In genomic region chr21:14120091-14120734, GRCh38 we compare ENCODE assay signal across 8 cellular contexts.
DNase-seq lines count a peak whose midpoint lies in the region; ATAC-seq and TF ChIP-seq lines count a peak whose summit lies in the region.

No MANE protein-coding gene starts in this region.

- no peak overlapping the region for H3K27ac ChIP-seq in HL-60 (replicated peaks)
- H3K27ac ChIP-seq in esophagus muscularis mucosa (replicated peaks in 1 of 4) = no peak overlapping the region
- H3K27ac ChIP-seq in psoas muscle = no peak overlapping the region

- no peaks in the 10 kb centered on the region for H3K36me3 ChIP-seq in esophagus muscularis mucosa
- no peaks in the 10 kb centered on the region for H3K36me3 ChIP-seq in psoas muscle (ENCODE audit: insufficient read depth in 1 of 2, low read depth in 1 of 2)

- intact Hi-C loops in esophagus muscularis mucosa (cut with DNase I) = no loop called here
- intact Hi-C loops in psoas muscle (cut with DNase I) = no loop called here

- no peak for TF ChIP-seq POLR2A in esophagus muscularis mucosa (IDR thresholded peaks at IDR 0.05; ENCODE audit: low read depth)

- no peaks in the 10 kb centered on the region for H3K9me3 ChIP-seq in esophagus muscularis mucosa
- H3K9me3 ChIP-seq in psoas muscle = no peaks in the 10 kb centered on the region

- DNase-seq in GDM1 (lab: John Stamatoyannopoulos, UW) = peak; percentile 21
- DNase-seq in HL-60 (ENCODE audit: low read depth in 1 of 2, low spot score in 1 of 2) = peak; percentile 4 to 59
- no peak for DNase-seq in esophagus muscularis mucosa (ENCODE audit: extremely low spot score)
- no peak for DNase-seq in psoas muscle
- no peak for DNase-seq in stimulated activated naive CD4-positive, alpha-beta T cell treated with Interleukin-2 at 50 U/mL for 16 hours (lab: John Stamatoyannopoulos, UW)

- ATAC-seq in GM19438 (IDR thresholded peaks at IDR 0.05; ENCODE audit: low read depth, unreplicated experiment) (peak; percentile 43), SK-N-SH treated with all-trans-retinoic acid at 6 μM for 48 hours (peak; percentile 87), psoas muscle (no peak), GM19455 (IDR thresholded peaks at IDR 0.05; ENCODE audit: unreplicated experiment) (no peak)

- H3K4me3 ChIP-seq in HL-60 (replicated peaks; ENCODE audit: insufficient read depth, low read length) (no peak overlapping the region), esophagus muscularis mucosa (no peak overlapping the region), psoas muscle (no peak overlapping the region)

- no peaks in the 10 kb centered on the region for H3K4me1 ChIP-seq in esophagus muscularis mucosa
- H3K4me1 ChIP-seq in psoas muscle = no peaks in the 10 kb centered on the region

- no peak for TF ChIP-seq EP300 in esophagus muscularis mucosa (IDR thresholded peaks at IDR 0.05)

- WGBS in esophagus muscularis mucosa = 44% methylated on average over 4 of the region's 4 CpGs
- 41 to 46% (median 42%) methylated on average over 4 of the region's 4 CpGs for WGBS in psoas muscle, 3 donors

- TF ChIP-seq CTCF in HL-60 (IDR thresholded peaks at IDR 0.05; ENCODE audit: insufficient read depth, low read length) (peak; percentile 80), esophagus muscularis mucosa (IDR thresholded peaks at IDR 0.05) (peak; percentile 17 to 44 (median 30)), psoas muscle (IDR thresholded peaks at IDR 0.05) (peak; percentile 30)

- H3K27me3 ChIP-seq in HL-60 (ENCODE audit: insufficient read depth, poor library complexity, severe bottlenecking) = no peaks in the 10 kb centered on the region
- H3K27me3 ChIP-seq in esophagus muscularis mucosa = no peaks in the 10 kb centered on the region
- H3K27me3 ChIP-seq in psoas muscle (ENCODE audit: insufficient read depth in 3 of 3, low read length in 2 of 3) = no peaks in the 10 kb centered on the region

TF ChIP-seq in SK-N-SH treated with all-trans-retinoic acid at 6 μM for 48 hours, 23 proteins besides CTCF, POLR2A, EP300 and RAD21:
- TF ChIP-seq ZFP30 (CRISPR knock-in tag; IDR thresholded peaks at IDR 0.05) (no peak), ESRRG (CRISPR knock-in tag; IDR thresholded peaks at IDR 0.05) (no peak), ZNF8 (CRISPR knock-in tag; IDR thresholded peaks at IDR 0.05) (no peak), ZNF70 (CRISPR knock-in tag; IDR thresholded peaks at IDR 0.05) (no peak), ISL1 (CRISPR knock-in tag; IDR thresholded peaks at IDR 0.05) (no peak), OSR1 (CRISPR knock-in tag; IDR thresholded peaks at IDR 0.05) (no peak), TCF4 (CRISPR knock-in tag; IDR thresholded peaks at IDR 0.05; ENCODE audit: borderline replicate concordance) (no peak), GLIS3 (CRISPR knock-in tag; IDR thresholded peaks at IDR 0.05) (no peak), BACH2 (CRISPR knock-in tag; IDR thresholded peaks at IDR 0.05; ENCODE audit: borderline replicate concordance) (no peak), ZFP3 (CRISPR knock-in tag; IDR thresholded peaks at IDR 0.05) (no peak), SNAI2 (CRISPR knock-in tag; IDR thresholded peaks at IDR 0.05) (no peak), ZC3H10 (CRISPR knock-in tag; IDR thresholded peaks at IDR 0.05) (no peak)
- TF ChIP-seq, protein P1, sequence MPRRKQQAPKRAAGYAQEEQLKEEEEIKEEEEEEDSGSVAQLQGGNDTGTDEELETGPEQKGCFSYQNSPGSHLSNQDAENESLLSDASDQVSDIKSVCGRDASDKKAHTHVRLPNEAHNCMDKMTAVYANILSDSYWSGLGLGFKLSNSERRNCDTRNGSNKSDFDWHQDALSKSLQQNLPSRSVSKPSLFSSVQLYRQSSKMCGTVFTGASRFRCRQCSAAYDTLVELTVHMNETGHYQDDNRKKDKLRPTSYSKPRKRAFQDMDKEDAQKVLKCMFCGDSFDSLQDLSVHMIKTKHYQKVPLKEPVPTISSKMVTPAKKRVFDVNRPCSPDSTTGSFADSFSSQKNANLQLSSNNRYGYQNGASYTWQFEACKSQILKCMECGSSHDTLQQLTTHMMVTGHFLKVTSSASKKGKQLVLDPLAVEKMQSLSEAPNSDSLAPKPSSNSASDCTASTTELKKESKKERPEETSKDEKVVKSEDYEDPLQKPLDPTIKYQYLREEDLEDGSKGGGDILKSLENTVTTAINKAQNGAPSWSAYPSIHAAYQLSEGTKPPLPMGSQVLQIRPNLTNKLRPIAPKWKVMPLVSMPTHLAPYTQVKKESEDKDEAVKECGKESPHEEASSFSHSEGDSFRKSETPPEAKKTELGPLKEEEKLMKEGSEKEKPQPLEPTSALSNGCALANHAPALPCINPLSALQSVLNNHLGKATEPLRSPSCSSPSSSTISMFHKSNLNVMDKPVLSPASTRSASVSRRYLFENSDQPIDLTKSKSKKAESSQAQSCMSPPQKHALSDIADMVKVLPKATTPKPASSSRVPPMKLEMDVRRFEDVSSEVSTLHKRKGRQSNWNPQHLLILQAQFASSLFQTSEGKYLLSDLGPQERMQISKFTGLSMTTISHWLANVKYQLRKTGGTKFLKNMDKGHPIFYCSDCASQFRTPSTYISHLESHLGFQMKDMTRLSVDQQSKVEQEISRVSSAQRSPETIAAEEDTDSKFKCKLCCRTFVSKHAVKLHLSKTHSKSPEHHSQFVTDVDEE (CRISPR knock-in tag; IDR thresholded peaks at IDR 0.05) = no peak

Comparison
In these comparisons a context has a peak if more than half of its experiments do, and no peak if none do; other contexts are left out.
1. DNase-seq: peak in GDM1 (single experiment) and HL-60 (2 of 2); none in esophagus muscularis mucosa (single experiment), psoas muscle (0 of 2) and stimulated activated naive CD4-positive, alpha-beta T cell treated with Interleukin-2 at 50 U/mL for 16 hours (single experiment).
2. ATAC-seq: peak in GM19438 (single experiment) and SK-N-SH treated with all-trans-retinoic acid at 6 μM for 48 hours (single experiment); none in psoas muscle (0 of 4) and GM19455 (single experiment).
3. CTCF ChIP-seq: peak in every context shown above with its lines; median percentile 80 in HL-60; 30 in esophagus muscularis mucosa; 30 in psoas muscle.